ENCODE assay signal across 8 cellular contexts in genomic region chr1:204398197-204399125, GRCh38. TPM values are rescaled to one million over a fixed set of nuclear protein-coding genes. Genes with fewer than 3 reads are reported as not detected.
A peak's percentile ranks its signal among the peaks of the same experiment; 100 is the strongest.
DNase-seq lines count a peak whose midpoint lies in the region; ATAC-seq and TF ChIP-seq lines count a peak whose summit lies in the region.

No MANE protein-coding gene starts in this region.

- intact Hi-C loops in body of pancreas (cut with DNase I), result no loop called here

- H3K27ac ChIP-seq in body of pancreas, result peak overlapping the region in 3 of 4 donors; percentile 51 to 69 (median 67)
- H3K27ac ChIP-seq in iPS DF 6.9 (ENCODE audit: low read length), result no peak overlapping the region

- H3K9me3 ChIP-seq in body of pancreas, result no peaks in the 10 kb centered on the region
- no peaks in the 10 kb centered on the region for H3K9me3 ChIP-seq in iPS DF 6.9 (ENCODE audit: control insufficient read depth, insufficient read depth, low read length)

- ATAC-seq in HG02798 (IDR thresholded peaks at IDR 0.05; ENCODE audit: poor library complexity, unreplicated experiment), result peak; percentile 85
- ATAC-seq in body of pancreas, result peak; percentile 95
- no peak for ATAC-seq in GM21367 (IDR thresholded peaks at IDR 0.05; ENCODE audit: unreplicated experiment)

- no peak overlapping the region for H3K4me3 ChIP-seq in GM12865 (ENCODE audit: low read depth, low read length)
- H3K4me3 ChIP-seq in body of pancreas, result no peak overlapping the region
- H3K4me3 ChIP-seq in iPS DF 6.9 (ENCODE audit: low read length), result no peak overlapping the region

- H3K36me3 ChIP-seq in body of pancreas (replicated peaks in 1 of 2; ENCODE audit: insufficient read depth in 1 of 2, low read depth in 2 of 2) (peaks cover 0 to under 1% of the 10 kb centered on the region in 2 donors), iPS DF 6.9 (ENCODE audit: control insufficient read depth, insufficient read depth, low read length) (no peaks in the 10 kb centered on the region)

- TF ChIP-seq CTCF in GM12865 (IDR thresholded peaks at IDR 0.05; ENCODE audit: insufficient read depth, low read depth, low read length, missing control alignments), result peak; percentile 87
- peak; percentile 51 to 87 (median 79) for TF ChIP-seq CTCF in body of pancreas (IDR thresholded peaks at IDR 0.05)

- no peaks in the 10 kb centered on the region for H3K27me3 ChIP-seq in body of pancreas
- no peaks in the 10 kb centered on the region for H3K27me3 ChIP-seq in iPS DF 6.9 (ENCODE audit: control insufficient read depth, insufficient read depth, low read length)

- no peak for TF ChIP-seq POLR2A in body of pancreas (IDR thresholded peaks at IDR 0.05)

- DNase-seq in GM12865 (ENCODE audit: low read depth), result peak; percentile 79
- peak; percentile 33 to 70 for DNase-seq in NCI-H187 (lab: John Stamatoyannopoulos, UW)
- peak; percentile 93 for DNase-seq in SW480 (ENCODE audit: low spot score)
- peak; percentile 80 to 91 (median 88) for DNase-seq in body of pancreas
- peak; percentile 74 for DNase-seq in iPS DF 6.9 (ENCODE audit: low read depth, low spot score)
- peak in 2 of 3 donors; percentile 31 to 53 for DNase-seq in stimulated activated CD4-positive, alpha-beta T cell treated with anti-CD3 and anti-CD28 coated beads, Interleukin-12 subunit alpha, Interleukin-12 subunit beta, amount 100 ng/mL, for 48 hours (ENCODE audit: low read depth in 2 of 3, low spot score in 1 of 3)

- WGBS in body of pancreas, 2 donors, result 59 to 64% methylated on average over 7 of the region's 7 CpGs
- WGBS in iPS DF 6.9 (ENCODE audit: insufficient coverage, insufficient read length), result no CpG with 5 or more reads among the region's 7 CpGs

- peaks cover 7% of the 10 kb centered on the region for H3K4me1 ChIP-seq in body of pancreas
- no peaks in the 10 kb centered on the region for H3K4me1 ChIP-seq in iPS DF 6.9 (ENCODE audit: control insufficient read depth, insufficient read depth, low read length)

RNA-seq across cellular contexts. Expression of gene PPP1R15B, which starts 13.2 kb away (rescaled TPM):
- total RNA-seq in body of pancreas, result 10 to 100 TPM; 32.9 to 34.3 TPM

RNA-seq across cellular contexts. Expression of gene PLEKHA6, which starts 38.7 kb away (rescaled TPM):
- 10 to 100 TPM; 10.9 to 20.4 TPM for total RNA-seq in body of pancreas

Comparison
In these comparisons a context has a peak if more than half of its experiments do, and no peak if none do; other contexts are left out.
1. DNase-seq: peak in every context shown above with its lines; median percentile 93 in SW480; 88 in body of pancreas; 79 in GM12865; 74 in iPS DF 6.9; 52 in NCI-H187; 42 in stimulated activated CD4-positive, alpha-beta T cell treated with anti-CD3 and anti-CD28 coated beads, Interleukin-12 subunit alpha, Interleukin-12 subunit beta, amount 100 ng/mL, for 48 hours.